In genomic region chr1:54407201-54407956, GRCh38 we compare ENCODE assay signal across 8 cellular contexts. TPM values are rescaled to one million over a fixed set of nuclear protein-coding genes. Genes with fewer than 3 reads are reported as not detected.
DNase-seq lines count a peak whose midpoint lies in the region; ATAC-seq and TF ChIP-seq lines count a peak whose summit lies in the region.

No MANE protein-coding gene starts in this region.

- no peaks in the 10 kb centered on the region for H3K9me3 ChIP-seq in skeletal muscle satellite cell (replicated peaks; ENCODE audit: low read length)

- H3K4me1 Mint-ChIP-seq in activated B cell treated with CpG ODN at 0.5 μM for 24 hours, result peaks cover 49% of the 10 kb centered on the region
- peaks cover 58 to 64% of the 10 kb centered on the region in 2 donors for H3K4me1 Mint-ChIP-seq in immature natural killer cell

- peaks cover 34% of the 10 kb centered on the region for H3K4me1 ChIP-seq in skeletal muscle satellite cell (ENCODE audit: control insufficient read depth, insufficient read depth, low read length)

- H3K9me3 Mint-ChIP-seq in activated B cell treated with CpG ODN at 0.5 μM for 24 hours (no peaks in the 10 kb centered on the region), immature natural killer cell (no peaks in the 10 kb centered on the region)

- POLR2A ChIA-PET in activated B cell treated with CpG ODN at 0.5 μM for 24 hours (lab: Charles Lee), result interaction anchor here (0.5 to 3.4 kb wide), 22 partner anchors 10 to 1129 kb away, joined by 3 to 108 read pairs (median 4); partner anchors contain the start of genes CYB5RL, IFT25, LRRC42 and MRPL37

- H3K36me3 ChIP-seq in skeletal muscle satellite cell (ENCODE audit: insufficient read depth, low read length), result peaks cover 3% of the 10 kb centered on the region

- DNase-seq in GM10266 (ENCODE audit: extremely low spot score), result peak; percentile 91
- peak; percentile 85 for DNase-seq in NCI-H345 treated with DMSO at 0.1 percent for 48 hours (lab: John Stamatoyannopoulos, UW; ENCODE audit: unreplicated experiment)
- no peak for DNase-seq in activated B cell treated with CpG ODN at 0.5 μM for 24 hours
- peak; percentile 85 for DNase-seq in cerebellum (ENCODE audit: low spot score)
- peak; percentile 80 to 83 (median 82) for DNase-seq in immature natural killer cell

- peak overlapping the region; percentile 98 for H3K4me2 ChIP-seq in skeletal muscle satellite cell (ENCODE audit: low read length)

- intact Hi-C loops in activated B cell treated with CpG ODN at 0.5 μM for 24 hours (cut with micrococcal nuclease), result loop anchor here (1.0 to 5.0 kb wide), 13 partner anchors 31 to 569 kb away; partner anchors contain the start of genes CYB5RL, IFT25, MRPL37 and NDC1

- TF ChIP-seq CTCF in GM10266 (IDR thresholded peaks at IDR 0.05; ENCODE audit: control insufficient read depth, insufficient read depth, low read depth, missing control alignments) (no peak), activated B cell treated with CpG ODN at 0.5 μM for 24 hours (IDR thresholded peaks at IDR 0.05) (no peak)

- H3K36me3 Mint-ChIP-seq in activated B cell treated with CpG ODN at 0.5 μM for 24 hours (ENCODE audit: low read depth) (peaks cover 4% of the 10 kb centered on the region), immature natural killer cell (peaks cover 0 to 18% (median 12%) of the 10 kb centered on the region in 3 donors)

- no peaks in the 10 kb centered on the region for H3K27me3 Mint-ChIP-seq in activated B cell treated with CpG ODN at 0.5 μM for 24 hours
- peaks cover 10 to 16% (median 10%) of the 10 kb centered on the region in 3 donors for H3K27me3 Mint-ChIP-seq in immature natural killer cell (ENCODE audit: low read depth in 3 of 3)

- ATAC-seq in HG03159 (IDR thresholded peaks at IDR 0.05; ENCODE audit: unreplicated experiment) (peak; percentile 40), activated B cell treated with CpG ODN at 0.5 μM for 24 hours (ENCODE audit: low read depth) (peak; percentile 30), HG03457 (IDR thresholded peaks at IDR 0.05; ENCODE audit: unreplicated experiment) (no peak)

- CTCF ChIA-PET in activated B cell treated with CpG ODN at 0.5 μM for 24 hours (lab: Charles Lee), result interaction anchor here (0.9 to 2.5 kb wide), 6 partner anchors 9 to 336 kb away, joined by 3 to 37 read pairs (median 4); no protein-coding TSS in a partner anchor

- H3K4me3 ChIP-seq in skeletal muscle satellite cell (ENCODE audit: low read length), result peak overlapping the region; percentile 73

- peak overlapping the region; percentile 62 for H3K9ac ChIP-seq in skeletal muscle satellite cell (ENCODE audit: low read depth, low read length)

- peak overlapping the region; percentile 91 for H3K4me3 Mint-ChIP-seq in activated B cell treated with CpG ODN at 0.5 μM for 24 hours
- H3K4me3 Mint-ChIP-seq in immature natural killer cell, result peak overlapping the region; percentile 95 to 99 (median 98)

- H3K27me3 ChIP-seq in skeletal muscle satellite cell (ENCODE audit: control insufficient read depth, insufficient read depth, low read length), result no peaks in the 10 kb centered on the region

- H3K27ac Mint-ChIP-seq in activated B cell treated with CpG ODN at 0.5 μM for 24 hours (peak overlapping the region; percentile 89), immature natural killer cell (peak overlapping the region; percentile 89 to 97 (median 96))

RNA-seq across cellular contexts. Expression of gene SSBP3, which starts 1.2 kb away (rescaled TPM):
- total RNA-seq in activated B cell treated with CpG ODN at 0.5 μM for 24 hours (23.1 and 29.7 TPM in 2 replicates), cerebellum (36.4 TPM)
- 10 to 100 TPM; 19.8 to 30.1 (median 21.1) TPM for polyA plus RNA-seq in immature natural killer cell
- 15.0 and 16.6 TPM in 2 replicates for total RNA-seq in skeletal muscle satellite cell (2012; rRNA removed)
